Comparison of ENCODE assay signal across 1 cellular context in the genomic region with DNA sequence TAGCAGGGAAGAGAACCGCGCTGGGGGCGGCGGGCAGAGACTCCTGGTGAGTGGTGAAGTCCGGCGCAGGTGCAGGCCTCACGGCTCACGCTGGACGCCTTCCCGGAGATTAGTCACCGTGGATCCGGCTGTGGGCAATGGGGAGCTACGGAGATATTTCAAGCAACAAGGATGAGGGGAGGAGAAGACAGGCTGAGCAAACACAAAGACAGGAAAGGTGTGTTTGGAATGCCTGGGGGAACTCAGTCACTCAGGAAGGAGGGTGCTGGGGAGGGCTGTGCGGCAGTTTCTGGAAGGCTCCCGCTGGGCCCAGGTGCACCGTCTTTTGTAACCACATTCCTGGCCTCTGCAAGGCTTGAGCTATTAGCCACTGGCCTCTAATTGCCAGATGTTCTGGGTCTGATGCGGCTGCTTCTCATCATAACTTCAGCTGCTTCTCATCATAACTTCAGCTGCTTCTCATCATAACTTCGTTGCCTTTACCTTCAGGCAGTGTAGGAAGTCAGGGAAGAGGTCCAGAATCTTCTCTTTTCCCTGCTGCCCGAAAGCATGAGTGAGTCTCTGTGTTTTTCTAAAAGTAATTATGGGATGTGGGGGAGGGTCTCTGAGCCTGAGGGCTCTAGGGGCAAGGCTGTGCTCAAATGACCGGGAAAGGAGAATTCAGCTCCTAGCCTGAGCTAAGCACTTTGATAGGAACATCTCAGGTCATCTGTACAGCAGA.
A peak's percentile ranks its signal among the peaks of the same experiment; 100 is the strongest.
TF ChIP-seq lines count a peak whose summit lies in the region.

No MANE protein-coding gene starts in this region.

TF ChIP-seq in WTC11, 78 proteins besides CTCF, POLR2A, EP300 and RAD21 (continued from another document):
- TF ChIP-seq, protein P1, sequence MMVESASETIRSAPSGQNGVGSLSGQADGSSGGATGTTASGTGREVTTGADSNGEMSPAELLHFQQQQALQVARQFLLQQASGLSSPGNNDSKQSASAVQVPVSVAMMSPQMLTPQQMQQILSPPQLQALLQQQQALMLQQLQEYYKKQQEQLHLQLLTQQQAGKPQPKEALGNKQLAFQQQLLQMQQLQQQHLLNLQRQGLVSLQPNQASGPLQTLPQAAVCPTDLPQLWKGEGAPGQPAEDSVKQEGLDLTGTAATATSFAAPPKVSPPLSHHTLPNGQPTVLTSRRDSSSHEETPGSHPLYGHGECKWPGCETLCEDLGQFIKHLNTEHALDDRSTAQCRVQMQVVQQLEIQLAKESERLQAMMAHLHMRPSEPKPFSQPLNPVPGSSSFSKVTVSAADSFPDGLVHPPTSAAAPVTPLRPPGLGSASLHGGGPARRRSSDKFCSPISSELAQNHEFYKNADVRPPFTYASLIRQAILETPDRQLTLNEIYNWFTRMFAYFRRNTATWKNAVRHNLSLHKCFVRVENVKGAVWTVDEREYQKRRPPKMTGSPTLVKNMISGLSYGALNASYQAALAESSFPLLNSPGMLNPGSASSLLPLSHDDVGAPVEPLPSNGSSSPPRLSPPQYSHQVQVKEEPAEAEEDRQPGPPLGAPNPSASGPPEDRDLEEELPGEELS (CRISPR knock-in tag; IDR thresholded peaks at IDR 0.05) = peak; percentile 54; the same call in 1 of the 2 replicates
- peak; percentile 87 for TF ChIP-seq ETV6 (CRISPR knock-in tag; IDR thresholded peaks at IDR 0.05)
- no peak; the same call in 1 of the 2 replicates for TF ChIP-seq USF2 (CRISPR knock-in tag; IDR thresholded peaks at IDR 0.05)
- TF ChIP-seq SP1 (CRISPR knock-in tag; conservative IDR thresholded peaks at IDR 0.05) = peak; percentile 56
- TF ChIP-seq, protein P2, sequence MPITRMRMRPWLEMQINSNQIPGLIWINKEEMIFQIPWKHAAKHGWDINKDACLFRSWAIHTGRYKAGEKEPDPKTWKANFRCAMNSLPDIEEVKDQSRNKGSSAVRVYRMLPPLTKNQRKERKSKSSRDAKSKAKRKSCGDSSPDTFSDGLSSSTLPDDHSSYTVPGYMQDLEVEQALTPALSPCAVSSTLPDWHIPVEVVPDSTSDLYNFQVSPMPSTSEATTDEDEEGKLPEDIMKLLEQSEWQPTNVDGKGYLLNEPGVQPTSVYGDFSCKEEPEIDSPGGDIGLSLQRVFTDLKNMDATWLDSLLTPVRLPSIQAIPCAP (CRISPR knock-in tag; IDR thresholded peaks at IDR 0.05) = peak; percentile 54; the same call in 1 of the 2 replicates
- TF ChIP-seq, protein P3, sequence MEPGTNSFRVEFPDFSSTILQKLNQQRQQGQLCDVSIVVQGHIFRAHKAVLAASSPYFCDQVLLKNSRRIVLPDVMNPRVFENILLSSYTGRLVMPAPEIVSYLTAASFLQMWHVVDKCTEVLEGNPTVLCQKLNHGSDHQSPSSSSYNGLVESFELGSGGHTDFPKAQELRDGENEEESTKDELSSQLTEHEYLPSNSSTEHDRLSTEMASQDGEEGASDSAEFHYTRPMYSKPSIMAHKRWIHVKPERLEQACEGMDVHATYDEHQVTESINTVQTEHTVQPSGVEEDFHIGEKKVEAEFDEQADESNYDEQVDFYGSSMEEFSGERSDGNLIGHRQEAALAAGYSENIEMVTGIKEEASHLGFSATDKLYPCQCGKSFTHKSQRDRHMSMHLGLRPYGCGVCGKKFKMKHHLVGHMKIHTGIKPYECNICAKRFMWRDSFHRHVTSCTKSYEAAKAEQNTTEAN (CRISPR knock-in tag; IDR thresholded peaks at IDR 0.05) = 0 out of 2 replicates have a peak, but pooled peaks have one; percentile 51
- no peak for TF ChIP-seq ATF1 (CRISPR knock-in tag; IDR thresholded peaks at IDR 0.05)
- TF ChIP-seq, protein P4, sequence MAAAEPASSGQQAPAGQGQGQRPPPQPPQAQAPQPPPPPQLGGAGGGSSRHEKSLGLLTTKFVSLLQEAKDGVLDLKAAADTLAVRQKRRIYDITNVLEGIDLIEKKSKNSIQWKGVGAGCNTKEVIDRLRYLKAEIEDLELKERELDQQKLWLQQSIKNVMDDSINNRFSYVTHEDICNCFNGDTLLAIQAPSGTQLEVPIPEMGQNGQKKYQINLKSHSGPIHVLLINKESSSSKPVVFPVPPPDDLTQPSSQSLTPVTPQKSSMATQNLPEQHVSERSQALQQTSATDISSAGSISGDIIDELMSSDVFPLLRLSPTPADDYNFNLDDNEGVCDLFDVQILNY (CRISPR knock-in tag; IDR thresholded peaks at IDR 0.05) = 0 out of 2 replicates have a peak, but pooled peaks have one; percentile 50
- TF ChIP-seq TEAD1 (CRISPR knock-in tag; IDR thresholded peaks at IDR 0.05) = peak; percentile 95
- TF ChIP-seq ZNF423 (CRISPR knock-in tag; IDR thresholded peaks at IDR 0.05) = peak; percentile 73
- TF ChIP-seq, protein P5, sequence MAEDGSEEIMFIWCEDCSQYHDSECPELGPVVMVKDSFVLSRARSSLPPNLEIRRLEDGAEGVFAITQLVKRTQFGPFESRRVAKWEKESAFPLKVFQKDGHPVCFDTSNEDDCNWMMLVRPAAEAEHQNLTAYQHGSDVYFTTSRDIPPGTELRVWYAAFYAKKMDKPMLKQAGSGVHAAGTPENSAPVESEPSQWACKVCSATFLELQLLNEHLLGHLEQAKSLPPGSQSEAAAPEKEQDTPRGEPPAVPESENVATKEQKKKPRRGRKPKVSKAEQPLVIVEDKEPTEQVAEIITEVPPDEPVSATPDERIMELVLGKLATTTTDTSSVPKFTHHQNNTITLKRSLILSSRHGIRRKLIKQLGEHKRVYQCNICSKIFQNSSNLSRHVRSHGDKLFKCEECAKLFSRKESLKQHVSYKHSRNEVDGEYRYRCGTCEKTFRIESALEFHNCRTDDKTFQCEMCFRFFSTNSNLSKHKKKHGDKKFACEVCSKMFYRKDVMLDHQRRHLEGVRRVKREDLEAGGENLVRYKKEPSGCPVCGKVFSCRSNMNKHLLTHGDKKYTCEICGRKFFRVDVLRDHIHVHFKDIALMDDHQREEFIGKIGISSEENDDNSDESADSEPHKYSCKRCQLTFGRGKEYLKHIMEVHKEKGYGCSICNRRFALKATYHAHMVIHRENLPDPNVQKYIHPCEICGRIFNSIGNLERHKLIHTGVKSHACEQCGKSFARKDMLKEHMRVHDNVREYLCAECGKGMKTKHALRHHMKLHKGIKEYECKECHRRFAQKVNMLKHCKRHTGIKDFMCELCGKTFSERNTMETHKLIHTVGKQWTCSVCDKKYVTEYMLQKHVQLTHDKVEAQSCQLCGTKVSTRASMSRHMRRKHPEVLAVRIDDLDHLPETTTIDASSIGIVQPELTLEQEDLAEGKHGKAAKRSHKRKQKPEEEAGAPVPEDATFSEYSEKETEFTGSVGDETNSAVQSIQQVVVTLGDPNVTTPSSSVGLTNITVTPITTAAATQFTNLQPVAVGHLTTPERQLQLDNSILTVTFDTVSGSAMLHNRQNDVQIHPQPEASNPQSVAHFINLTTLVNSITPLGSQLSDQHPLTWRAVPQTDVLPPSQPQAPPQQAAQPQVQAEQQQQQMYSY (CRISPR knock-in tag; IDR thresholded peaks at IDR 0.05) = peak; percentile 85
- TF ChIP-seq, protein P6, sequence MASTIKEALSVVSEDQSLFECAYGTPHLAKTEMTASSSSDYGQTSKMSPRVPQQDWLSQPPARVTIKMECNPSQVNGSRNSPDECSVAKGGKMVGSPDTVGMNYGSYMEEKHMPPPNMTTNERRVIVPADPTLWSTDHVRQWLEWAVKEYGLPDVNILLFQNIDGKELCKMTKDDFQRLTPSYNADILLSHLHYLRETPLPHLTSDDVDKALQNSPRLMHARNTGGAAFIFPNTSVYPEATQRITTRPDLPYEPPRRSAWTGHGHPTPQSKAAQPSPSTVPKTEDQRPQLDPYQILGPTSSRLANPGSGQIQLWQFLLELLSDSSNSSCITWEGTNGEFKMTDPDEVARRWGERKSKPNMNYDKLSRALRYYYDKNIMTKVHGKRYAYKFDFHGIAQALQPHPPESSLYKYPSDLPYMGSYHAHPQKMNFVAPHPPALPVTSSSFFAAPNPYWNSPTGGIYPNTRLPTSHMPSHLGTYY (CRISPR knock-in tag; IDR thresholded peaks at IDR 0.05) = peak; percentile 59; the same call in 1 of the 2 replicates
- peak; percentile 35; the same call in 1 of the 2 replicates for TF ChIP-seq NFE2L1 (CRISPR knock-in tag; IDR thresholded peaks at IDR 0.05)
- TF ChIP-seq TP53 (CRISPR knock-in tag; IDR thresholded peaks at IDR 0.05) = no peak
